Comparison of ENCODE assay signal across 17 cellular contexts in genomic region chr4:83237591-83237990, GRCh38.
"Had no signal": no experiment of that assay in that cellular context is flagged by ENCODE, and none has a peak within 500 bp of the region (broad histone marks: within the 10 kb centered on the region; RNA-seq: fewer than 3 reads in every experiment).

No MANE protein-coding gene starts in this region.

- H3K9me3 ChIP-seq: prostate gland, tibial nerve, vagina had no signal

- ATAC-seq: right cardiac atrium had no signal

- H3K4me1 Mint-ChIP-seq: nephron progenitor cell had no signal

- H3K36me3 ChIP-seq: prostate gland, tibial nerve, vagina had no signal

- DNase-seq: activated CD4-positive, alpha-beta T cell treated with anti-CD3 and anti-CD28 coated beads, Interleukin-2, amount 50 U/mL, for 48 hours; activated naive CD4-positive, alpha-beta T cell treated with anti-CD3 and anti-CD28 coated beads, Interleukin-2, amount 50 U/mL, for 16 hours; activated T-cell treated with anti-CD3 and anti-CD28 coated beads, Interleukin-2, amount 50 U/mL, for 24 hours; foreskin melanocyte; kidney glomerular epithelial cell; nephron progenitor cell; occipital lobe; right cardiac atrium; small intestine; stimulated activated CD4-positive, alpha-beta T cell treated with anti-CD3 and anti-CD28 coated beads, Interleukin-4, amount 100 ng/mL, for 24 hours; stimulated activated naive CD4-positive, alpha-beta T cell; substantia nigra had no signal

- H3K27ac Mint-ChIP-seq: activated T-cell treated with anti-CD3 and anti-CD28 coated beads, Interleukin-2, amount 50 U/mL, for 24 hours; nephron progenitor cell had no signal

- H3K4me1 ChIP-seq: prostate gland, vagina had no signal

- H3K4me3 Mint-ChIP-seq: activated T-cell treated with anti-CD3 and anti-CD28 coated beads, Interleukin-2, amount 50 U/mL, for 24 hours; nephron progenitor cell had no signal

- H3K27ac ChIP-seq: epithelial cell of prostate, prostate gland, tibial nerve, vagina, VCaP had no signal

- H3K27me3 ChIP-seq: tibial nerve, vagina had no signal

- H3K4me3 ChIP-seq: prostate gland, tibial nerve, vagina had no signal
